8 cellular contexts compared by ENCODE assay signal in the genomic region with DNA sequence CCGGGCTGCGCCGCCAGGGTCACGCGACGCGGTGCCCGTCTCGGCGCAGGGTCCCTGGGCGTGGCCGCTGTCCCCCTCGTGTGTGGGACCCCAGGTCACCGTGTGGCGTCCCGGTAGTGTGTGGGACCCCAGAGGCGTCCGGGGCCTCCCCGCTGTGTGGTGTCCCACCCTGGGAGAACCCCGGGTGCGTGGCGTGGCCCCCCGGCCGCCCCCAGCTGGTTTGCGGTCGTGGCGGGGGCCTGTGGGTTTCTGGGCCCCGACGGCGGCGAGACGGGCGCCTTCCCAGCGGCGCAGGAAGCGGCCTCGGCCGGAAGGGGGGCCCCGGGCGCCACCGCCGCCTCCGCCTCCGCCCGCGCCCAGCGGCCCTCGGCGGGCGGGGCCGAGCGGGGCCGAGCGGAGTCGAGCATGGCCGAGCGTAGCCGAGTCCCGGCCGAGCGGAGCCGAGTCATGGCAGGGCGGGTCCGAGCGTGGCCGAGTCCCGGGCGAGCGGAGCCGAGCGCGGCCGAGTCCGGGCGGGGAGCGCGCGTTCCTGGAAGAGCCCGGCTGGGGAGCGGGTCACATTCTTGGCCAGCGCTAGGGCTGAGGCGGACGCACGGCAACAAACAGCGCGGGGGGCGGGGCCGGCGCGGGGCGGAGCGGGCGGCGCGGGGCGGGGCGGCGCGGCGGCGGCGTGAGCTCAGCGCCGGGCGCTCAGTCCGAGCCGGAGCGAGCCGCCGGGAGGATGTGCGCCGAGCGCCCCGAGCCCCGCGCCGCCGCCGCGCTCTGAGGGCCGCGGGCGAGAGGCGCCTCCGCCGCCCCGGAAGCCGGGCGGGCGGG. TPM values are rescaled to one million over a fixed set of nuclear protein-coding genes. Genes with fewer than 3 reads are reported as not detected.
DNase-seq lines count a peak whose midpoint lies in the region; ATAC-seq and TF ChIP-seq lines count a peak whose summit lies in the region.

No MANE protein-coding gene starts in this region.

- H3K27ac Mint-ChIP-seq in CD4-positive, alpha-beta T cell = peak overlapping the region; percentile 82
- H3K27ac Mint-ChIP-seq in activated CD4-positive, alpha-beta memory T cell treated with anti-CD3 and anti-CD28 coated beads for 36 hours = no peak overlapping the region

- peaks cover 16% of the 10 kb centered on the region for H3K27me3 Mint-ChIP-seq in CD4-positive, alpha-beta T cell
- peaks cover 1% of the 10 kb centered on the region for H3K27me3 Mint-ChIP-seq in activated CD4-positive, alpha-beta memory T cell treated with anti-CD3 and anti-CD28 coated beads for 36 hours

- peak overlapping the region; percentile 51 for H3K4me3 ChIP-seq in lower leg skin (ENCODE audit: low read depth, poor library complexity, severe bottlenecking)

- peak; percentile 86 to 96 (median 92) for DNase-seq in CD4-positive, alpha-beta T cell
- peak; percentile 67 for DNase-seq in NCI-H748 treated with DMSO at 0.1 percent for 48 hours (lab: John Stamatoyannopoulos, UW)
- DNase-seq in activated CD4-positive, alpha-beta memory T cell treated with anti-CD3 and anti-CD28 coated beads for 36 hours = peak; percentile 97
- DNase-seq in dermis microvascular lymphatic vessel endothelial cell (ENCODE audit: low read depth in 2 of 2) = peak; percentile 90 to 97
- DNase-seq in lower leg skin (ENCODE audit: low spot score in 2 of 2) = peak; percentile 93 to 99
- DNase-seq in stimulated activated CD4-positive, alpha-beta T cell treated with anti-CD3 and anti-CD28 coated beads, Interleukin-4, amount 100 ng/mL, for 24 hours = peak; percentile 93

- ATAC-seq in CD4-positive, alpha-beta T cell (ENCODE audit: poor library complexity) = peak; percentile 70
- ATAC-seq in GM19438 (IDR thresholded peaks at IDR 0.05; ENCODE audit: low read depth, unreplicated experiment) (peak; percentile 84), HG03565 (IDR thresholded peaks at IDR 0.05; ENCODE audit: unreplicated experiment) (peak; percentile 84)

- CTCF ChIA-PET in CD4-positive, alpha-beta T cell (lab: Charles Lee) = interaction anchor here (1.2 kb wide), 1 partner anchor 33 kb away, joined by 3 read pairs; a partner anchor contains a TSS
- CTCF ChIA-PET in activated CD4-positive, alpha-beta memory T cell treated with anti-CD3 and anti-CD28 coated beads for 36 hours (lab: Charles Lee) = interaction anchor here (0.6 to 7.8 kb wide), 3 partner anchors 32 to 153 kb away, joined by 4 to 45 read pairs (median 4); a partner anchor contains a TSS

- no peak for TF ChIP-seq CTCF in CD4-positive, alpha-beta T cell (IDR thresholded peaks at IDR 0.05)
- no peak for TF ChIP-seq CTCF in lower leg skin (IDR thresholded peaks at IDR 0.05)

- no peaks in the 10 kb centered on the region for H3K9me3 Mint-ChIP-seq in CD4-positive, alpha-beta T cell
- no peaks in the 10 kb centered on the region for H3K9me3 Mint-ChIP-seq in activated CD4-positive, alpha-beta memory T cell treated with anti-CD3 and anti-CD28 coated beads for 36 hours

- 0% methylated on average over 41 of the region's 130 CpGs; no CpG with 5 or more reads in 1 of the 2 donors for WGBS in lower leg skin, 2 donors

- H3K27me3 ChIP-seq in CD4-positive, alpha-beta T cell (ENCODE audit: control insufficient read depth, insufficient read depth, low read length) = no peaks in the 10 kb centered on the region

- H3K36me3 Mint-ChIP-seq in CD4-positive, alpha-beta T cell (ENCODE audit: low read depth) = peaks cover 40% of the 10 kb centered on the region
- peaks cover 27% of the 10 kb centered on the region for H3K36me3 Mint-ChIP-seq in activated CD4-positive, alpha-beta memory T cell treated with anti-CD3 and anti-CD28 coated beads for 36 hours

- H3K4me1 Mint-ChIP-seq in CD4-positive, alpha-beta T cell (ENCODE audit: low read depth) = peaks cover 23% of the 10 kb centered on the region
- H3K4me1 Mint-ChIP-seq in activated CD4-positive, alpha-beta memory T cell treated with anti-CD3 and anti-CD28 coated beads for 36 hours (ENCODE audit: low read depth) = peaks cover 9% of the 10 kb centered on the region

- no peaks in the 10 kb centered on the region for H3K9me3 ChIP-seq in CD4-positive, alpha-beta T cell (ENCODE audit: control insufficient read depth, low read length)

- H3K27ac ChIP-seq in CD4-positive, alpha-beta T cell (ENCODE audit: low read depth, low read length) = peak overlapping the region; percentile 46

- peak overlapping the region; percentile 88 for H3K4me3 Mint-ChIP-seq in CD4-positive, alpha-beta T cell
- peak overlapping the region; percentile 55 for H3K4me3 Mint-ChIP-seq in activated CD4-positive, alpha-beta memory T cell treated with anti-CD3 and anti-CD28 coated beads for 36 hours

- POLR2A ChIA-PET in CD4-positive, alpha-beta T cell (lab: Charles Lee) = interaction anchor here (0.5 to 9.7 kb wide), 19 partner anchors 9 to 164 kb away, joined by 3 to 197 read pairs (median 7); a partner anchor contains a TSS
- POLR2A ChIA-PET in activated CD4-positive, alpha-beta memory T cell treated with anti-CD3 and anti-CD28 coated beads for 36 hours (lab: Charles Lee) = interaction anchor here (0.6 to 3.3 kb wide), 11 partner anchors 13 to 89 kb away, joined by 3 to 15 read pairs (median 4); a partner anchor contains a TSS

- intact Hi-C loops in CD4-positive, alpha-beta T cell (cut with DNase I, micrococcal nuclease) = loop anchor here in 1 of 2 experiments (1.0 to 2.0 kb wide), 2 partner anchors 21 to 73 kb away; no protein-coding TSS in a partner anchor
- intact Hi-C loops in activated CD4-positive, alpha-beta memory T cell treated with anti-CD3 and anti-CD28 coated beads for 36 hours (cut with micrococcal nuclease) = no loop called here
- intact Hi-C loops in lower leg skin (cut with DNase I; ENCODE audit: low total_unique reads) = no loop called here

- peak in 1 of 2 donors; percentile 17 for TF ChIP-seq POLR2A in lower leg skin (IDR thresholded peaks at IDR 0.05)

RNA-seq across cellular contexts. Expression of a gene that starts 0.6 kb away (rescaled TPM):
- 100 to 1,000 TPM; 286 to 324 TPM for total RNA-seq in CD4-positive, alpha-beta T cell
- 10 to 100 TPM; 28.3 to 28.9 TPM for total RNA-seq in activated CD4-positive, alpha-beta memory T cell treated with anti-CD3 and anti-CD28 coated beads for 36 hours
- total RNA-seq in dermis microvascular lymphatic vessel endothelial cell (12.7 and 23.1 TPM in 2 replicates), lower leg skin (10 to 100 TPM; 67.3 to 80.8 (median 75.4) TPM)

RNA-seq across cellular contexts. Expression of a gene that starts 33.0 kb away (rescaled TPM):
- 10 to 100 TPM; 51.7 to 53.1 TPM for total RNA-seq in CD4-positive, alpha-beta T cell
- 10 to 100 TPM; 64.9 to 69.8 TPM for total RNA-seq in activated CD4-positive, alpha-beta memory T cell treated with anti-CD3 and anti-CD28 coated beads for 36 hours
- 10.3 and 20.9 TPM in 2 replicates for total RNA-seq in dermis microvascular lymphatic vessel endothelial cell
- total RNA-seq in lower leg skin = 10 to 100 TPM; 29.8 to 48.0 (median 45.6) TPM

Comparison
In these comparisons a context has a peak if more than half of its experiments do, and no peak if none do; other contexts are left out.
1. Peak in every context shown above with its lines: DNase-seq, ATAC-seq, H3K4me3 ChIP-seq and H3K27ac ChIP-seq.